21 cellular contexts compared by ENCODE assay signal in genomic region chr4:72473434-72473900, GRCh38.
A peak's percentile ranks its signal among the peaks of the same experiment; 100 is the strongest.
DNase-seq lines count a peak whose midpoint lies in the region; ATAC-seq and TF ChIP-seq lines count a peak whose summit lies in the region.
"Had no signal": no experiment of that assay in that cellular context is flagged by ENCODE, and none has a peak within 500 bp of the region (broad histone marks: within the 10 kb centered on the region; RNA-seq: fewer than 3 reads in every experiment).

No MANE protein-coding gene starts in this region.

- CTCF ChIA-PET in IMR-90 (lab: Yijun Ruan, JAX), result interaction anchor here (1.2 kb wide), 1 partner anchor 171 kb away, joined by 3 read pairs; no protein-coding TSS in a partner anchor

- BruUV-seq in IMR-90 (replicated peaks; lab: Mats Ljungman, UMichigan), result no TSS peak

- no peaks in the 10 kb centered on the region for H4K20me1 ChIP-seq in IMR-90 (ENCODE audit: insufficient read depth, low read length)

- H3K9me1 ChIP-seq in IMR-90 (ENCODE audit: insufficient read depth, low read length), result no peaks in the 10 kb centered on the region

- DNase-seq in IMR-90, result no peak
- DNase-seq in RPMI7951 (ENCODE audit: low read depth), result peak; percentile 1
- DNase-seq in choroid plexus epithelial cell (ENCODE audit: low read depth), result peak; percentile 89
- peak; percentile 29 for DNase-seq in renal cortical epithelial cell (ENCODE audit: low read depth)
- no peak for DNase-seq in HK-2 (ENCODE audit: unreplicated experiment)
- DNase-seq: activated CD4-positive, alpha-beta T cell treated with anti-CD3 and anti-CD28 coated beads, Interleukin-2, amount 10 ng/mL, durations not matched to agents 24 days and 14 days; activated CD8-positive, alpha-beta memory T cell treated with anti-CD3 and anti-CD28 coated beads, Interleukin-2, amount 50 U/mL, for 48 hours; activated gamma-delta T cell treated with Interleukin-2 at 50 U/mL for 16 hours; amygdala; Calu3; effector memory CD8-positive, alpha-beta T cell; left ventricle myocardium inferior; mucosa of descending colon; NCI-H146; NCI-H2171 treated with DMSO at 0.1 percent for 48 hours; NCI-H748 treated with DMSO at 0.1 percent for 48 hours; retina; SK-N-SH had no signal

- TF ChIP-seq CTCF in IMR-90 (conservative IDR thresholded peaks at IDR 0.05; ENCODE audit: low read depth, low read length) (no peak), choroid plexus epithelial cell (conservative IDR thresholded peaks at IDR 0.05; ENCODE audit: low read depth, low read length) (no peak)

- H3K79me1 ChIP-seq in IMR-90 (ENCODE audit: low read depth in 1 of 2, low read length in 2 of 2), result no peaks in the 10 kb centered on the region

- H3K9me3 ChIP-seq in IMR-90 (ENCODE audit: control insufficient read depth, insufficient read depth, low read length), result no peaks in the 10 kb centered on the region
- H3K9me3 ChIP-seq: left ventricle myocardium inferior, mucosa of descending colon, SK-N-SH had no signal

- H4K5ac ChIP-seq in IMR-90 (ENCODE audit: low read depth, low read length), result no peak overlapping the region

- POLR2A ChIA-PET in IMR-90 (lab: Charles Lee; ENCODE audit: unreplicated experiment), result no interaction called here

- no peak overlapping the region for H2AFZ ChIP-seq in IMR-90 (replicated peaks; ENCODE audit: low read length, poor library complexity)

- dilution Hi-C loops in IMR-90 (cut with HindIII; ENCODE audit: low sequenced_read_pairs, unreplicated experiment), result no loop called here

- no peak overlapping the region for H3K9ac ChIP-seq in IMR-90 (ENCODE audit: low read depth, low read length)
- H3K9ac ChIP-seq: SK-N-SH had no signal

- no peak overlapping the region for H4K91ac ChIP-seq in IMR-90 (ENCODE audit: insufficient read depth, low read depth, low read length)

- H3K14ac ChIP-seq in IMR-90 (replicated peaks; ENCODE audit: low read depth, low read length), result no peak overlapping the region

- WGBS in IMR-90 (ENCODE audit: extremely low coverage in 2 of 2, insufficient read length in 1 of 2), 2 experiments, result no CpG with 5 or more reads among the region's 1 CpG

- intact Hi-C loops in IMR-90 (cut with micrococcal nuclease), result no loop called here

- no peaks in the 10 kb centered on the region for H3K4me1 ChIP-seq in IMR-90 (ENCODE audit: control insufficient read depth, insufficient read depth, low read length)
- H3K4me1 ChIP-seq: left ventricle myocardium inferior had no signal

- no peak overlapping the region for H3K4me2 ChIP-seq in IMR-90 (ENCODE audit: low read depth, low read length)
- H3K4me2 ChIP-seq: SK-N-SH had no signal

- in situ Hi-C loops in IMR-90 (cut with MboI; ENCODE audit: low sequenced_read_pairs), result no loop called here

- no peak overlapping the region for H4K8ac ChIP-seq in IMR-90 (ENCODE audit: low read depth in 2 of 2, low read length in 2 of 2)

- no peak overlapping the region for H3K4ac ChIP-seq in IMR-90 (ENCODE audit: low read depth, low read length)

- H3K18ac ChIP-seq in IMR-90 (ENCODE audit: low read depth, low read length), result no peak overlapping the region

- no peak overlapping the region for H2BK20ac ChIP-seq in IMR-90 (ENCODE audit: low read depth, low read length)

- H3K27ac ChIP-seq in IMR-90 (ENCODE audit: insufficient read depth, low read length), result no peak overlapping the region
- H3K27ac ChIP-seq: left ventricle myocardium inferior had no signal

- no peak overlapping the region for H3K4me3 ChIP-seq in IMR-90 (ENCODE audit: insufficient read depth, low read depth, low read length)
- H3K4me3 ChIP-seq in choroid plexus epithelial cell (ENCODE audit: low read depth, low read length), result no peak overlapping the region
- H3K4me3 ChIP-seq: left ventricle myocardium inferior, mucosa of descending colon had no signal

- ATAC-seq in IMR-90 (ENCODE audit: low read depth) (no peak), HG02623 (IDR thresholded peaks at IDR 0.05; ENCODE audit: unreplicated experiment) (no peak), HG03108 (IDR thresholded peaks at IDR 0.05; ENCODE audit: unreplicated experiment) (no peak)
- ATAC-seq: effector memory CD8-positive, alpha-beta T cell; mucosa of descending colon; stimulated activated memory B cell treated with anti-CD40 and anti-IgM and Interleukin-4, amounts not matched to agents 10 μg/mL and 1 μg/mL and 100 μg/mL, for 72 hours had no signal

- H3K36me3 ChIP-seq in IMR-90 (ENCODE audit: control insufficient read depth, insufficient read depth, low read length), result no peaks in the 10 kb centered on the region
- H3K36me3 ChIP-seq: left ventricle myocardium inferior had no signal

- H2AK5ac ChIP-seq in IMR-90 (ENCODE audit: low read depth, low read length), result no peak overlapping the region

- TF ChIP-seq RAD21 in IMR-90 (IDR thresholded peaks at IDR 0.05; ENCODE audit: low read length), result no peak

- no peak overlapping the region for H3K23ac ChIP-seq in IMR-90 (ENCODE audit: low read depth, low read length)

- no peaks in the 10 kb centered on the region for H3K27me3 ChIP-seq in IMR-90 (ENCODE audit: control insufficient read depth, insufficient read depth, low read length)

- H2AK9ac ChIP-seq in IMR-90 (replicated peaks; ENCODE audit: low read depth, low read length, poor library complexity), result no peak overlapping the region

- no peak overlapping the region for H3K56ac ChIP-seq in IMR-90 (ENCODE audit: extremely low read depth, insufficient read depth, low read length)

- no peak overlapping the region for H2BK120ac ChIP-seq in IMR-90 (ENCODE audit: low read depth, low read length)

- no peak overlapping the region for H2BK15ac ChIP-seq in IMR-90 (ENCODE audit: low read depth, low read length)

- no peak for TF ChIP-seq POLR2A in IMR-90 (IDR thresholded peaks at IDR 0.05; ENCODE audit: low read depth, low read length)

- H2BK5ac ChIP-seq in IMR-90 (ENCODE audit: low read depth, low read length, poor library complexity, severe bottlenecking), result no peak overlapping the region

TF ChIP-seq in IMR-90, 13 proteins besides CTCF, POLR2A, EP300 and RAD21:
- TF ChIP-seq MAFK (IDR thresholded peaks at IDR 0.05; ENCODE audit: low read depth, low read length) (no peak), NFE2L2 (IDR thresholded peaks at IDR 0.05; ENCODE audit: low read depth, low read length) (0 out of 2 replicates have a peak, but pooled peaks have one; percentile 43), USF2 (IDR thresholded peaks at IDR 0.05; ENCODE audit: low read depth, low read length) (no peak)

Comparison
In these comparisons a context has a peak if more than half of its experiments do, and no peak if none do; other contexts are left out.
1. DNase-seq: peak in RPMI7951 (single experiment), choroid plexus epithelial cell (single experiment) and renal cortical epithelial cell (single experiment); none in IMR-90 (single experiment) and HK-2 (single experiment).